12 cellular contexts compared by ENCODE assay signal in the genomic region with DNA sequence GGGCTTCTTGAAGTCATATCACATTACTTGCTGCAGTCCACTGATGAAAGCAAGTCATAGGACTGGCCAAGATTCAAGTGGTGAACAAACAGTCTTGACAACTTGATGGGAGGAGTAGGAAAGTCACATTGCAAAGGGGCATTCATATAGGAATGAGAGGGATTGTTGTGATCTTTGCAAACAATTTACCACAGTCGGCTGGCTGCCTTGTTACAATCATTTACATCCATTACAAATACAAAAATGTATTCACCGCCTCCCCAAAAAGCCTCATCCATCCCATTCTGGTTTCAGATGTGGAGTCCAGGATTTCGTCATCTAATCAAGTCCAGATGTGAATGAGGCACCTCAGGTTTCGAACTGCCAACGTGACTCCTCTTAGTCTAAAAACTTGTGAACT. TPM values are rescaled to one million over a fixed set of nuclear protein-coding genes. Genes with fewer than 3 reads are reported as not detected.
DNase-seq lines count a peak whose midpoint lies in the region; TF ChIP-seq lines count a peak whose summit lies in the region.
"Had no signal": no experiment of that assay in that cellular context is flagged by ENCODE, and none has a peak within 500 bp of the region (broad histone marks: within the 10 kb centered on the region; RNA-seq: fewer than 3 reads in every experiment).

No MANE protein-coding gene starts in this region.

- no peaks in the 10 kb centered on the region for H3K27me3 Mint-ChIP-seq in type B pancreatic cell
- H3K27me3 Mint-ChIP-seq: CD4-positive, alpha-beta T cell had no signal

- H3K36me3 ChIP-seq in adipocyte (ENCODE audit: control insufficient read depth, insufficient read depth, low read length, severe bottlenecking), result peaks cover 7% of the 10 kb centered on the region

- no peak overlapping the region for H3K4me3 Mint-ChIP-seq in type B pancreatic cell
- H3K4me3 Mint-ChIP-seq: CD4-positive, alpha-beta T cell; GM23338; HFFc6 had no signal

- peaks cover 15% of the 10 kb centered on the region for H3K36me3 Mint-ChIP-seq in type B pancreatic cell

- H3K4me3 ChIP-seq in AG10803 (ENCODE audit: low read length) (no peak overlapping the region), adipocyte (ENCODE audit: low read length) (peak overlapping the region; percentile 4), fibroblast of mammary gland (ENCODE audit: control insufficient read depth, low read depth, low read length) (no peak overlapping the region)
- H3K4me3 ChIP-seq: GM23338 had no signal

- peaks cover 8% of the 10 kb centered on the region for H3K9me3 Mint-ChIP-seq in type B pancreatic cell
- H3K9me3 Mint-ChIP-seq: GM23338 had no signal

- H3K27me3 ChIP-seq in adipocyte (replicated peaks; ENCODE audit: control insufficient read depth, insufficient read depth, low read length), result no peaks in the 10 kb centered on the region

- DNase-seq in AG10803 (ENCODE audit: low read depth) (peak; percentile 41), adipocyte (ENCODE audit: low read depth) (no peak), fibroblast of mammary gland (ENCODE audit: low read depth) (peak; percentile 63), type B pancreatic cell (ENCODE audit: extremely low spot score, unreplicated experiment) (no peak), NCI-H146 treated with DMSO at 0.1 percent for 48 hours (lab: John Stamatoyannopoulos, UW; ENCODE audit: unreplicated experiment) (no peak), A172 (ENCODE audit: low spot score) (no peak)
- DNase-seq: ACHN; AML-193; Caco-2; CD4-positive, alpha-beta T cell; HFFc6 had no signal

- peaks cover 46% of the 10 kb centered on the region for H3K4me1 ChIP-seq in adipocyte (ENCODE audit: control insufficient read depth, insufficient read depth, low read length)
- H3K4me1 ChIP-seq: Caco-2 had no signal

- TF ChIP-seq CTCF in AG10803 (conservative IDR thresholded peaks at IDR 0.05; ENCODE audit: low read length) (no peak), fibroblast of mammary gland (conservative IDR thresholded peaks at IDR 0.05; ENCODE audit: control insufficient read depth, insufficient read depth, low read depth, low read length) (no peak), type B pancreatic cell (conservative IDR thresholded peaks at IDR 0.05) (no peak)

- peaks cover 43% of the 10 kb centered on the region for H3K4me1 Mint-ChIP-seq in type B pancreatic cell (ENCODE audit: unreplicated experiment)

- peak overlapping the region; percentile 48 for H3K27ac Mint-ChIP-seq in type B pancreatic cell
- H3K27ac Mint-ChIP-seq: CD4-positive, alpha-beta T cell; GM23338; HFFc6 had no signal

- H3K9ac ChIP-seq in adipocyte (ENCODE audit: low read length), result no peak overlapping the region

- peaks cover 34% of the 10 kb centered on the region for H3K9me3 ChIP-seq in adipocyte (ENCODE audit: control insufficient read depth, low read length)

RNA-seq across cellular contexts. Expression of a gene that starts 26.8 kb away (rescaled TPM):
- 13.7 and 19.4 TPM in 2 replicates for total RNA-seq in type B pancreatic cell (ENCODE audit: low replicate concordance)
- total RNA-seq in A172 (2014; rRNA removed; shearing (Covaris generic)), result 14.6 and 21.1 TPM in 2 replicates

Comparison
In these comparisons a context has a peak if more than half of its experiments do, and no peak if none do; other contexts are left out.
1. DNase-seq: peak in AG10803 (single experiment) and fibroblast of mammary gland (single experiment); none in adipocyte (single experiment), type B pancreatic cell (single experiment), NCI-H146 treated with DMSO at 0.1 percent for 48 hours (single experiment) and A172 (single experiment).